Comparison of ENCODE assay signal across 19 cellular contexts in the genomic region with DNA sequence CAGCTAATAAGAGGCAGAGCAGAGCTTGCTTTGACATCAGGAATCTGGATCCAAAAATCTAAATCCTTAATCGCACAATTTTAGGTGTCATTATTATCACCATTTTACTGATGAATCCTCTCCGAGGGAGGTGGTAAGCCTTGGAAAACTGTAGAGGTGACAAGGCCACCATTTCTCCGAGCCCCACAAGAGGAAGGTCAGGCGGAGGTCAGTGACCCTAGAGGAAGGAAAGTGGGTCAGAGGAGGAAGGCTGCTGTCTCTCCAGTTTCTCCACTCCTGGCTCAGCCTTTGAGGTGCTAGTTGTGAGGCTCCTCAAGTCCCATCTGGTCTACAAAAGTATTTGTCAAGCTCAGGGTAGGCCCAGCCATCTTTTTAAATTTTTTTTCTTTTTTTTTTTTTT. TPM values are rescaled to one million over a fixed set of nuclear protein-coding genes. Genes with fewer than 3 reads are reported as not detected.
DNase-seq lines count a peak whose midpoint lies in the region; ATAC-seq, FAIRE-seq and TF ChIP-seq lines count a peak whose summit lies in the region.
"Had no signal": no experiment of that assay in that cellular context is flagged by ENCODE, and none has a peak within 500 bp of the region (broad histone marks: within the 10 kb centered on the region; RNA-seq: fewer than 3 reads in every experiment).

No MANE protein-coding gene starts in this region.

- peak; percentile 27 for DNase-seq in CD1c-positive myeloid dendritic cell (ENCODE audit: extremely low spot score)
- no peak for DNase-seq in OCI-LY7 (ENCODE audit: low spot score)
- DNase-seq in endothelial cell of umbilical vein (ENCODE audit: low read depth, low spot score), result no peak
- DNase-seq in progenitor cell of endocrine pancreas (ENCODE audit: low spot score, unreplicated experiment), result no peak
- DNase-seq in CD4-positive, alpha-beta T cell, result no peak
- no peak for DNase-seq in HPDE6-E6E7 (ENCODE audit: extremely low spot score)
- DNase-seq in AG08395 (ENCODE audit: low spot score), result no peak
- DNase-seq: activated CD4-positive, alpha-beta T cell treated with anti-CD3 and anti-CD28 coated beads, Interleukin-2, amount 10 ng/mL, durations not matched to agents 24 days and 14 days; activated naive CD8-positive, alpha-beta T cell treated with anti-CD3 and anti-CD28 coated beads for 36 hours; activated T-cell treated with anti-CD3 and anti-CD28 coated beads, Interleukin-2, amount 50 U/mL, for 1 hour; DMS 273 treated with DMSO at 0.1 percent for 48 hours; left colon; NCI-H1092; NCI-H2107 had no signal

- intact Hi-C loops in OCI-LY7 (cut with micrococcal nuclease; ENCODE audit: unreplicated experiment), result loop anchor here (5.0 kb wide), 1 partner anchor 154 kb away; a partner anchor contains a TSS
- intact Hi-C loops in endothelial cell of umbilical vein (cut with micrococcal nuclease), result no loop called here
- intact Hi-C loops in CD4-positive, alpha-beta T cell (cut with DNase I, micrococcal nuclease), result no loop called here

- H3K9me1 ChIP-seq in endothelial cell of umbilical vein (replicated peaks; ENCODE audit: control insufficient read depth, extremely low read depth, insufficient read depth, low read length), result no peaks in the 10 kb centered on the region

- 0 out of 2 replicates have a peak overlapping the region, but pooled peaks have one; percentile 99 for H3K4me2 ChIP-seq in OCI-LY7 (ENCODE audit: low read length)
- H3K4me2 ChIP-seq in endothelial cell of umbilical vein (ENCODE audit: insufficient read depth, low read length), result peak overlapping the region; percentile 21

- no peaks in the 10 kb centered on the region for H3K27me3 Mint-ChIP-seq in progenitor cell of endocrine pancreas
- no peaks in the 10 kb centered on the region for H3K27me3 Mint-ChIP-seq in CD4-positive, alpha-beta T cell
- H3K27me3 Mint-ChIP-seq: activated CD4-positive, alpha-beta T cell treated with anti-CD3 and anti-CD28 coated beads, Interleukin-2, amount 10 ng/mL, durations not matched to agents 24 days and 14 days; activated naive CD8-positive, alpha-beta T cell treated with anti-CD3 and anti-CD28 coated beads for 36 hours; type B pancreatic cell had no signal

- no TSS peak for BruUV-seq in OCI-LY7 (replicated peaks; lab: Mats Ljungman, UMichigan)
- BruUV-seq in endothelial cell of umbilical vein (replicated peaks; lab: Mats Ljungman, UMichigan), result no TSS peak

- H3K9me3 Mint-ChIP-seq in progenitor cell of endocrine pancreas (ENCODE audit: low read depth), result no peaks in the 10 kb centered on the region
- H3K9me3 Mint-ChIP-seq in CD4-positive, alpha-beta T cell, result no peaks in the 10 kb centered on the region
- H3K9me3 Mint-ChIP-seq: activated CD4-positive, alpha-beta T cell treated with anti-CD3 and anti-CD28 coated beads, Interleukin-2, amount 10 ng/mL, durations not matched to agents 24 days and 14 days; activated naive CD8-positive, alpha-beta T cell treated with anti-CD3 and anti-CD28 coated beads for 36 hours; type B pancreatic cell had no signal

- no peaks in the 10 kb centered on the region for H3K9me3 ChIP-seq in OCI-LY7 (ENCODE audit: low read length)
- no peaks in the 10 kb centered on the region for H3K9me3 ChIP-seq in endothelial cell of umbilical vein (replicated peaks; ENCODE audit: control insufficient read depth, insufficient read depth, low read length)
- H3K9me3 ChIP-seq in CD4-positive, alpha-beta T cell (ENCODE audit: control insufficient read depth, low read length), result no peaks in the 10 kb centered on the region

- peaks cover 29% of the 10 kb centered on the region for H3K4me1 Mint-ChIP-seq in progenitor cell of endocrine pancreas (ENCODE audit: low read depth)
- H3K4me1 Mint-ChIP-seq in CD4-positive, alpha-beta T cell (ENCODE audit: low read depth), result peaks cover 53% of the 10 kb centered on the region

- H4K20me1 ChIP-seq in OCI-LY7 (ENCODE audit: insufficient read depth, low read length) (no peaks in the 10 kb centered on the region), endothelial cell of umbilical vein (replicated peaks; ENCODE audit: control insufficient read depth, extremely low read depth, insufficient read depth, low read length) (peaks cover 3% of the 10 kb centered on the region)

- dilution Hi-C loops in endothelial cell of umbilical vein (cut with MboI; ENCODE audit: extremely low pct_ligation_motif_present, low sequenced_read_pairs), result no loop called here

- no peak for TF ChIP-seq CTCF in OCI-LY7 (conservative IDR thresholded peaks at IDR 0.05; ENCODE audit: low read length)
- TF ChIP-seq CTCF in endothelial cell of umbilical vein (IDR thresholded peaks at IDR 0.05; ENCODE audit: extremely low read depth in 1 of 2, insufficient read depth in 1 of 2, low read depth in 1 of 2, low read length in 2 of 2), result no peak
- TF ChIP-seq CTCF in progenitor cell of endocrine pancreas (IDR thresholded peaks at IDR 0.05; ENCODE audit: unreplicated experiment), result no peak
- no peak for TF ChIP-seq CTCF in CD4-positive, alpha-beta T cell (IDR thresholded peaks at IDR 0.05)

- H3K4me3 ChIP-seq in OCI-LY7 (ENCODE audit: low read depth, low read length, poor library complexity, severe bottlenecking) (no peak overlapping the region), endothelial cell of umbilical vein (replicated peaks in 1 of 3; ENCODE audit: insufficient read depth in 1 of 3, low read depth in 1 of 3, low read length in 3 of 3) (no peak overlapping the region)

- CTCF ChIA-PET in OCI-LY7 (lab: Charles Lee; ENCODE audit: unreplicated experiment) (no interaction called here), endothelial cell of umbilical vein (lab: Charles Lee) (no interaction called here)
- CTCF ChIA-PET in CD4-positive, alpha-beta T cell (lab: Charles Lee), result interaction anchor here (0.7 kb wide), 1 partner anchor 25 kb away, joined by 4 read pairs; no protein-coding TSS in a partner anchor

- H3K9me2 ChIP-seq in OCI-LY7 (ENCODE audit: insufficient read depth, low read length), result no peaks in the 10 kb centered on the region

- TF ChIP-seq POLR2A in endothelial cell of umbilical vein (IDR thresholded peaks at IDR 0.05; ENCODE audit: low read depth, low read length), result no peak

- POLR2A ChIA-PET in OCI-LY7 (lab: Charles Lee) (interaction anchor here (0.7 kb wide), 1 partner anchor 406 kb away, joined by 3 read pairs; no protein-coding TSS in a partner anchor), endothelial cell of umbilical vein (lab: Charles Lee) (no interaction called here)
- POLR2A ChIA-PET in CD4-positive, alpha-beta T cell (lab: Charles Lee), result interaction anchor here (0.5 kb wide), 1 partner anchor 9 kb away, joined by 3 read pairs; no protein-coding TSS in a partner anchor

- H3K36me3 ChIP-seq in OCI-LY7 (ENCODE audit: insufficient read depth, low read length) (no peaks in the 10 kb centered on the region), endothelial cell of umbilical vein (ENCODE audit: control insufficient read depth in 2 of 2, extremely low read depth in 1 of 2, insufficient read depth in 2 of 2, low read length in 2 of 2) (peaks cover 0 to 2% of the 10 kb centered on the region in 2 experiments)

- H3K36me3 Mint-ChIP-seq in progenitor cell of endocrine pancreas (ENCODE audit: insufficient read depth), result no peaks in the 10 kb centered on the region
- peaks cover 18% of the 10 kb centered on the region for H3K36me3 Mint-ChIP-seq in CD4-positive, alpha-beta T cell (ENCODE audit: low read depth)

- H3K27ac Mint-ChIP-seq in progenitor cell of endocrine pancreas, result peak overlapping the region; percentile 69
- no peak overlapping the region for H3K27ac Mint-ChIP-seq in CD4-positive, alpha-beta T cell
- H3K27ac Mint-ChIP-seq: activated CD4-positive, alpha-beta T cell treated with anti-CD3 and anti-CD28 coated beads, Interleukin-2, amount 10 ng/mL, durations not matched to agents 24 days and 14 days; activated naive CD8-positive, alpha-beta T cell treated with anti-CD3 and anti-CD28 coated beads for 36 hours; type B pancreatic cell had no signal

- H2AFZ ChIP-seq in OCI-LY7 (ENCODE audit: low read length), result no peak overlapping the region
- no peak overlapping the region for H2AFZ ChIP-seq in endothelial cell of umbilical vein (ENCODE audit: low read depth, low read length)

- peaks cover 36% of the 10 kb centered on the region for H3K79me2 ChIP-seq in OCI-LY7 (ENCODE audit: insufficient read depth, low read depth, low read length)
- peaks cover 56% of the 10 kb centered on the region for H3K79me2 ChIP-seq in endothelial cell of umbilical vein (ENCODE audit: control insufficient read depth, insufficient read depth, low read length)

- FAIRE-seq in endothelial cell of umbilical vein (lab: Jason Lieb, UNC), result no peak
- FAIRE-seq: GM18507 had no signal

- H3K4me3 Mint-ChIP-seq in progenitor cell of endocrine pancreas (ENCODE audit: low read depth), result no peak overlapping the region
- H3K4me3 Mint-ChIP-seq in CD4-positive, alpha-beta T cell, result no peak overlapping the region
- H3K4me3 Mint-ChIP-seq: activated CD4-positive, alpha-beta T cell treated with anti-CD3 and anti-CD28 coated beads, Interleukin-2, amount 10 ng/mL, durations not matched to agents 24 days and 14 days; activated naive CD8-positive, alpha-beta T cell treated with anti-CD3 and anti-CD28 coated beads for 36 hours had no signal

- H3K4me1 ChIP-seq in OCI-LY7 (ENCODE audit: insufficient read depth, low read length, poor library complexity, severe bottlenecking) (peaks cover 21% of the 10 kb centered on the region), endothelial cell of umbilical vein (ENCODE audit: control insufficient read depth, extremely low read depth, insufficient read depth, low read length) (peaks cover 25% of the 10 kb centered on the region)

- H3K27ac ChIP-seq in OCI-LY7 (ENCODE audit: low read depth, low read length, poor library complexity, severe bottlenecking), result no peak overlapping the region
- no peak overlapping the region for H3K27ac ChIP-seq in endothelial cell of umbilical vein (ENCODE audit: insufficient read depth, low read depth, low read length)
- H3K27ac ChIP-seq in CD4-positive, alpha-beta T cell (ENCODE audit: low read depth, low read length), result no peak overlapping the region
- H3K27ac ChIP-seq: epithelial cell of prostate, RWPE1 had no signal

- H3K9ac ChIP-seq in endothelial cell of umbilical vein (replicated peaks; ENCODE audit: extremely low read depth, insufficient read depth, low read length), result no peak overlapping the region

- H3K27me3 ChIP-seq in endothelial cell of umbilical vein (ENCODE audit: control insufficient read depth in 2 of 2, insufficient read depth in 2 of 2, low read length in 2 of 2), result no peaks in the 10 kb centered on the region
- H3K27me3 ChIP-seq in CD4-positive, alpha-beta T cell (ENCODE audit: control insufficient read depth, insufficient read depth, low read length), result no peaks in the 10 kb centered on the region

- ATAC-seq in CD4-positive, alpha-beta T cell (ENCODE audit: poor library complexity), result no peak
- ATAC-seq in HG03135 (IDR thresholded peaks at IDR 0.05; ENCODE audit: unreplicated experiment), result no peak
- ATAC-seq: left colon had no signal

RNA-seq across cellular contexts. Expression of a gene that starts 3.2 kb away (rescaled TPM):
- total RNA-seq in OCI-LY7 (2014; rRNA removed; shearing (Covaris generic)), result 38.5 and 41.3 TPM in 2 replicates
- total RNA-seq in OCI-LY7 (2022) (65.6 and 70.4 TPM in 2 replicates), endothelial cell of umbilical vein (59.0 and 61.3 TPM in 2 replicates), progenitor cell of endocrine pancreas (112 and 118 TPM in 2 replicates)
- polyA plus RNA-seq in endothelial cell of umbilical vein, result 41.2 and 43.8 TPM in 2 replicates
- 21.0 and 24.5 TPM in 2 replicates for polyA plus RNA-seq in endothelial cell of umbilical vein (2011; cell fraction: cytosol; rRNA removed)
- polyA plus RNA-seq in endothelial cell of umbilical vein (2011; cell fraction: nucleus; rRNA removed), result 110 and 132 TPM in 2 replicates
- polyA plus RNA-seq in endothelial cell of umbilical vein (2012), result 35.4 and 36.5 TPM in 2 replicates
- 57.5 and 58.3 TPM in 2 replicates for polyA minus RNA-seq in endothelial cell of umbilical vein
- 46.0 TPM for polyA minus RNA-seq in endothelial cell of umbilical vein (2011; cell fraction: cytosol; rRNA and poly(A)+ RNA removed)
- polyA minus RNA-seq in endothelial cell of umbilical vein (2011; cell fraction: nucleus; rRNA and poly(A)+ RNA removed), result 40.9 and 49.7 TPM in 2 replicates
- 10 to 100 TPM; 30.0 to 31.7 TPM for total RNA-seq in CD4-positive, alpha-beta T cell

RNA-seq across cellular contexts. Expression of a gene that starts 16.3 kb away (rescaled TPM):
- 141 and 147 TPM in 2 replicates for total RNA-seq in OCI-LY7 (2014; rRNA removed; shearing (Covaris generic))
- 158 and 168 TPM in 2 replicates for total RNA-seq in OCI-LY7 (2022)
- 400 and 431 TPM in 2 replicates for total RNA-seq in endothelial cell of umbilical vein
- 602 and 603 TPM in 2 replicates for polyA plus RNA-seq in endothelial cell of umbilical vein
- polyA plus RNA-seq in endothelial cell of umbilical vein (2011; cell fraction: cytosol; rRNA removed), result 496 and 577 TPM in 2 replicates
- 406 and 478 TPM in 2 replicates for polyA plus RNA-seq in endothelial cell of umbilical vein (2011; cell fraction: nucleus; rRNA removed)
- polyA plus RNA-seq in endothelial cell of umbilical vein (2012), result 522 and 611 TPM in 2 replicates
- polyA minus RNA-seq in endothelial cell of umbilical vein, result 444 and 455 TPM in 2 replicates
- polyA minus RNA-seq in endothelial cell of umbilical vein (2011; cell fraction: cytosol; rRNA and poly(A)+ RNA removed), result 181 TPM
- polyA minus RNA-seq in endothelial cell of umbilical vein (2011; cell fraction: nucleus; rRNA and poly(A)+ RNA removed), result 99.3 and 131 TPM in 2 replicates
- 213 and 223 TPM in 2 replicates for total RNA-seq in progenitor cell of endocrine pancreas
- total RNA-seq in CD4-positive, alpha-beta T cell, result 100 to 1,000 TPM; 123 to 136 TPM

RNA-seq across cellular contexts. Expression of a gene that starts 23.2 kb away (rescaled TPM):
- 41.1 and 66.1 TPM in 2 replicates for total RNA-seq in OCI-LY7 (2014; rRNA removed; shearing (Covaris generic))
- total RNA-seq in OCI-LY7 (2022) (56.7 and 57.4 TPM in 2 replicates), endothelial cell of umbilical vein (38.8 and 44.7 TPM in 2 replicates), progenitor cell of endocrine pancreas (45.4 and 45.7 TPM in 2 replicates)
- polyA plus RNA-seq in endothelial cell of umbilical vein, result 35.5 and 42.7 TPM in 2 replicates
- 36.0 and 37.3 TPM in 2 replicates for polyA plus RNA-seq in endothelial cell of umbilical vein (2011; cell fraction: cytosol; rRNA removed)
- 124 and 139 TPM in 2 replicates for polyA plus RNA-seq in endothelial cell of umbilical vein (2011; cell fraction: nucleus; rRNA removed)
- polyA plus RNA-seq in endothelial cell of umbilical vein (2012), result 23.2 and 31.6 TPM in 2 replicates
- polyA minus RNA-seq in endothelial cell of umbilical vein, result 42.7 and 48.8 TPM in 2 replicates
- polyA minus RNA-seq in endothelial cell of umbilical vein (2011; cell fraction: cytosol; rRNA and poly(A)+ RNA removed), result 28.1 TPM
- polyA minus RNA-seq in endothelial cell of umbilical vein (2011; cell fraction: nucleus; rRNA and poly(A)+ RNA removed), result 37.7 and 38.1 TPM in 2 replicates
- total RNA-seq in CD4-positive, alpha-beta T cell, result 10 to 100 TPM; 53.6 TPM

RNA-seq across cellular contexts. Expression of a gene that starts 27.6 kb away (rescaled TPM):
- total RNA-seq in OCI-LY7 (2014; rRNA removed; shearing (Covaris generic)), result 38.9 and 51.6 TPM in 2 replicates
- total RNA-seq in OCI-LY7 (2022), result 59.0 and 67.1 TPM in 2 replicates
- total RNA-seq in endothelial cell of umbilical vein, result 65.6 and 68.8 TPM in 2 replicates
- 73.4 and 93.9 TPM in 2 replicates for polyA plus RNA-seq in endothelial cell of umbilical vein
- polyA plus RNA-seq in endothelial cell of umbilical vein (2011; cell fraction: cytosol; rRNA removed), result 45.0 and 49.5 TPM in 2 replicates
- polyA plus RNA-seq in endothelial cell of umbilical vein (2011; cell fraction: nucleus; rRNA removed), result 207 and 224 TPM in 2 replicates
- 34.2 and 44.9 TPM in 2 replicates for polyA plus RNA-seq in endothelial cell of umbilical vein (2012)
- 122 and 126 TPM in 2 replicates for polyA minus RNA-seq in endothelial cell of umbilical vein
- polyA minus RNA-seq in endothelial cell of umbilical vein (2011; cell fraction: cytosol; rRNA and poly(A)+ RNA removed), result 69.3 TPM
- 68.6 and 77.4 TPM in 2 replicates for polyA minus RNA-seq in endothelial cell of umbilical vein (2011; cell fraction: nucleus; rRNA and poly(A)+ RNA removed)
- 60.8 and 65.9 TPM in 2 replicates for total RNA-seq in progenitor cell of endocrine pancreas
- total RNA-seq in CD4-positive, alpha-beta T cell, result 100 to 1,000 TPM; 163 to 166 TPM
